ENCODE assay signal across 13 cellular contexts in genomic region chr15:58690703-58691102, GRCh38. TPM values are rescaled to one million over a fixed set of nuclear protein-coding genes. Genes with fewer than 3 reads are reported as not detected.
DNase-seq lines count a peak whose midpoint lies in the region; ATAC-seq and TF ChIP-seq lines count a peak whose summit lies in the region.
"Had no signal": no experiment of that assay in that cellular context is flagged by ENCODE, and none has a peak within 500 bp of the region (broad histone marks: within the 10 kb centered on the region; RNA-seq: fewer than 3 reads in every experiment).

No MANE protein-coding gene starts in this region.

- no peaks in the 10 kb centered on the region for H3K27me3 ChIP-seq in RWPE2 (ENCODE audit: insufficient read depth, poor library complexity, severe bottlenecking)
- H3K27me3 ChIP-seq: esophagus squamous epithelium had no signal

- TF ChIP-seq CTCF in GM12865 (IDR thresholded peaks at IDR 0.05; ENCODE audit: insufficient read depth, low read depth, low read length, missing control alignments), result no peak
- no peak for TF ChIP-seq CTCF in RWPE2 (IDR thresholded peaks at IDR 0.05; ENCODE audit: poor library complexity, severe bottlenecking)
- TF ChIP-seq CTCF in natural killer cell (IDR thresholded peaks at IDR 0.05), result no peak

- no peaks in the 10 kb centered on the region for H3K36me3 ChIP-seq in RWPE2 (ENCODE audit: low read depth)

- ATAC-seq in GM21825 (IDR thresholded peaks at IDR 0.05; ENCODE audit: unreplicated experiment), result peak; percentile 60
- ATAC-seq in RWPE2 (ENCODE audit: low read depth), result peak; percentile 41; the same call in 2 of the 3 replicates
- ATAC-seq in natural killer cell, result peak in 2 of 3 donors; percentile 24 to 43
- ATAC-seq in HG02973 (IDR thresholded peaks at IDR 0.05; ENCODE audit: unreplicated experiment), result no peak

- DNase-seq in GM12865 (ENCODE audit: low read depth) (peak; percentile 8), RWPE2 (ENCODE audit: low spot score) (no peak), natural killer cell (no peak), DMS114 treated with DMSO at 0.1 percent for 48 hours (lab: John Stamatoyannopoulos, UW; ENCODE audit: unreplicated experiment) (no peak)
- no peak for DNase-seq in activated T-cell treated with anti-CD3 and anti-CD28 coated beads, Interleukin-2, amount 50 U/mL, for 1 hour
- DNase-seq: activated naive CD8-positive, alpha-beta T cell treated with anti-CD3 and anti-CD28 coated beads, Interleukin-2, amount 10 ng/mL, durations not matched to agents 7 days and 5 days; esophagus squamous epithelium; glutamatergic neuron; mammary epithelial cell; NK-92 treated with Interleukin-12 subunit alpha and Interleukin-12 subunit beta, amount 100 ng/mL, for 24 hours had no signal

- no peak overlapping the region for H3K4me3 Mint-ChIP-seq in natural killer cell
- H3K4me3 Mint-ChIP-seq: activated naive CD8-positive, alpha-beta T cell treated with anti-CD3 and anti-CD28 coated beads, Interleukin-2, amount 10 ng/mL, durations not matched to agents 7 days and 5 days had no signal

- no peak overlapping the region for H3K4me3 ChIP-seq in GM12865 (ENCODE audit: low read depth, low read length)
- H3K4me3 ChIP-seq in RWPE2 (ENCODE audit: severe bottlenecking), result no peak overlapping the region
- H3K4me3 ChIP-seq: esophagus squamous epithelium had no signal

- no peaks in the 10 kb centered on the region for H3K9me3 ChIP-seq in RWPE2 (ENCODE audit: severe bottlenecking)
- H3K9me3 ChIP-seq: esophagus squamous epithelium had no signal

- no peaks in the 10 kb centered on the region for H3K9me3 Mint-ChIP-seq in natural killer cell
- H3K9me3 Mint-ChIP-seq: activated naive CD8-positive, alpha-beta T cell treated with anti-CD3 and anti-CD28 coated beads, Interleukin-2, amount 10 ng/mL, durations not matched to agents 7 days and 5 days had no signal

- peak overlapping the region; percentile 75 for H3K27ac Mint-ChIP-seq in natural killer cell
- H3K27ac Mint-ChIP-seq: activated naive CD8-positive, alpha-beta T cell treated with anti-CD3 and anti-CD28 coated beads, Interleukin-2, amount 10 ng/mL, durations not matched to agents 7 days and 5 days had no signal

- no peaks in the 10 kb centered on the region for H3K36me3 Mint-ChIP-seq in natural killer cell

- no peak overlapping the region for H3K27ac ChIP-seq in RWPE2 (ENCODE audit: poor library complexity, severe bottlenecking)
- H3K27ac ChIP-seq: C4-2B, esophagus squamous epithelium had no signal

- no peaks in the 10 kb centered on the region for H3K4me1 ChIP-seq in RWPE2 (ENCODE audit: insufficient read depth, poor library complexity, severe bottlenecking)

- no peaks in the 10 kb centered on the region for H3K27me3 Mint-ChIP-seq in natural killer cell (ENCODE audit: low read depth in 2 of 2)
- H3K27me3 Mint-ChIP-seq: activated naive CD8-positive, alpha-beta T cell treated with anti-CD3 and anti-CD28 coated beads, Interleukin-2, amount 10 ng/mL, durations not matched to agents 7 days and 5 days had no signal

- intact Hi-C loops in natural killer cell (cut with micrococcal nuclease), result loop anchor here (2.0 kb wide), 1 partner anchor 58 kb away; the partner anchor contains the start of gene ADAM10

- peaks cover 65 to 72% of the 10 kb centered on the region in 2 donors for H3K4me1 Mint-ChIP-seq in natural killer cell

RNA-seq across cellular contexts. Expression of gene ADAM10, which starts 58.8 kb away (rescaled TPM):
- total RNA-seq in natural killer cell, result 100 to 1,000 TPM; 223 to 297 (median 259) TPM
